ENCODE assay signal across 1 cellular context in the genomic region with DNA sequence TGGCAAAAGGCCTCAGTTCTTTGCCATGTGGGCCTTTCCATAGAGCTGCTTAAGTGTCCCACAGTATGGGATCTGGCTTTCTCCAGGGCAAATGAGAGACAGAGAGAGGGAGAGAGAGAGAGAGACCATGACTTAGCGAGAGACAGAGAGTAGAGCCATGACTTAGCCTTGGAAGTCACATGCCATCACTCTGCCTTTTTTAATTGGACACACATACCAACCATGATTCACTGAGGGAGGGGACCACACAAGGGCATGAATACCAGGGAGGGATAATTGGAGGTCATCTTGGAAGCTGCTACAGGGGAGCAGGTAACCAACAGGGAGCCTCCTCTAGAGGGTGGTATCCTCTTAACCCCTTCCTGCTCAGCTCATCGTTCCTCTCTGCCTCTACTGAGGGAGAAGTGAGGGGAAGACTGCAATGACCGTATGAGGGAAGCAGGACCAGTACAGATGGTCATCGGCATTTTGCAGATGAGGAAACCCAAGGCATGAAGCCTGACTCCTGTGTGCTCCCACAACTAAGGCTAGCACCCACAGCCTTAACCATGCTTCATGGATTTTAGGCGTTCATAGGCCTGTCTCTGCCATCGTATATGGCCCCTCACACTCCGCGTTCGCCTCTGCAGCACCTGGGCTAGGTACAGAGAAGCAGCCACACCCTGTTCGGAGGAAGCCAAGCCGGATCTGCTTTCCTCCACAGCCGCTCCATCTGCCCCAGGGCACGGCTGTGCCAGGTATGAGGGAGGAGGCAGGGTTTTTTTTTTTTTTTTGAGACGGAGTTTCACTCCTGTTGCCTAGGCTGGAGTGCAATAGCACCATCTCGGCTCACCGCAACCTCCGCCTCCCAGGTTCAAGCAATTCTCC.
TF ChIP-seq lines count a peak whose summit lies in the region.

No MANE protein-coding gene starts in this region.

TF ChIP-seq in WTC11, 78 proteins besides CTCF, POLR2A, EP300 and RAD21 (continued from another document):
- TF ChIP-seq, protein P1, sequence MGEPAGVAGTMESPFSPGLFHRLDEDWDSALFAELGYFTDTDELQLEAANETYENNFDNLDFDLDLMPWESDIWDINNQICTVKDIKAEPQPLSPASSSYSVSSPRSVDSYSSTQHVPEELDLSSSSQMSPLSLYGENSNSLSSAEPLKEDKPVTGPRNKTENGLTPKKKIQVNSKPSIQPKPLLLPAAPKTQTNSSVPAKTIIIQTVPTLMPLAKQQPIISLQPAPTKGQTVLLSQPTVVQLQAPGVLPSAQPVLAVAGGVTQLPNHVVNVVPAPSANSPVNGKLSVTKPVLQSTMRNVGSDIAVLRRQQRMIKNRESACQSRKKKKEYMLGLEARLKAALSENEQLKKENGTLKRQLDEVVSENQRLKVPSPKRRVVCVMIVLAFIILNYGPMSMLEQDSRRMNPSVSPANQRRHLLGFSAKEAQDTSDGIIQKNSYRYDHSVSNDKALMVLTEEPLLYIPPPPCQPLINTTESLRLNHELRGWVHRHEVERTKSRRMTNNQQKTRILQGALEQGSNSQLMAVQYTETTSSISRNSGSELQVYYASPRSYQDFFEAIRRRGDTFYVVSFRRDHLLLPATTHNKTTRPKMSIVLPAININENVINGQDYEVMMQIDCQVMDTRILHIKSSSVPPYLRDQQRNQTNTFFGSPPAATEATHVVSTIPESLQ (CRISPR knock-in tag; IDR thresholded peaks at IDR 0.05): no peak
- no peak for TF ChIP-seq FOXJ3 (CRISPR knock-in tag; IDR thresholded peaks at IDR 0.05; ENCODE audit: borderline replicate concordance)
- TF ChIP-seq, protein P2, sequence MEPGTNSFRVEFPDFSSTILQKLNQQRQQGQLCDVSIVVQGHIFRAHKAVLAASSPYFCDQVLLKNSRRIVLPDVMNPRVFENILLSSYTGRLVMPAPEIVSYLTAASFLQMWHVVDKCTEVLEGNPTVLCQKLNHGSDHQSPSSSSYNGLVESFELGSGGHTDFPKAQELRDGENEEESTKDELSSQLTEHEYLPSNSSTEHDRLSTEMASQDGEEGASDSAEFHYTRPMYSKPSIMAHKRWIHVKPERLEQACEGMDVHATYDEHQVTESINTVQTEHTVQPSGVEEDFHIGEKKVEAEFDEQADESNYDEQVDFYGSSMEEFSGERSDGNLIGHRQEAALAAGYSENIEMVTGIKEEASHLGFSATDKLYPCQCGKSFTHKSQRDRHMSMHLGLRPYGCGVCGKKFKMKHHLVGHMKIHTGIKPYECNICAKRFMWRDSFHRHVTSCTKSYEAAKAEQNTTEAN (CRISPR knock-in tag; IDR thresholded peaks at IDR 0.05): no peak
- TF ChIP-seq, protein P3, sequence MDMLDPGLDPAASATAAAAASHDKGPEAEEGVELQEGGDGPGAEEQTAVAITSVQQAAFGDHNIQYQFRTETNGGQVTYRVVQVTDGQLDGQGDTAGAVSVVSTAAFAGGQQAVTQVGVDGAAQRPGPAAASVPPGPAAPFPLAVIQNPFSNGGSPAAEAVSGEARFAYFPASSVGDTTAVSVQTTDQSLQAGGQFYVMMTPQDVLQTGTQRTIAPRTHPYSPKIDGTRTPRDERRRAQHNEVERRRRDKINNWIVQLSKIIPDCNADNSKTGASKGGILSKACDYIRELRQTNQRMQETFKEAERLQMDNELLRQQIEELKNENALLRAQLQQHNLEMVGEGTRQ (CRISPR knock-in tag; IDR thresholded peaks at IDR 0.05): no peak
